In genomic region chr15:99925661-99926461, GRCh38 we compare ENCODE assay signal across 8 cellular contexts.
DNase-seq lines count a peak whose midpoint lies in the region.

No MANE protein-coding gene starts in this region.

- intact Hi-C loops in activated CD4-positive, alpha-beta T cell treated with anti-CD3 and anti-CD28 coated beads, Interleukin-2, amount 10 ng/mL, durations not matched to agents 24 days and 14 days (cut with micrococcal nuclease): loop anchor here (5.0 to 10.0 kb wide), 5 partner anchors 111 to 1081 kb away; partner anchors contain the start of gene LRRC28

- H3K9me3 Mint-ChIP-seq in activated CD4-positive, alpha-beta T cell treated with anti-CD3 and anti-CD28 coated beads, Interleukin-2, amount 10 ng/mL, durations not matched to agents 24 days and 14 days: no peaks in the 10 kb centered on the region

- DNase-seq in Daoy (ENCODE audit: low read depth) (peak; percentile 24), HuH-7.5 (ENCODE audit: low spot score) (peak; percentile 57), medulla oblongata (ENCODE audit: extremely low spot score) (peak; percentile 29), NCI-H1105 treated with DMSO at 0.1 percent for 48 hours (lab: John Stamatoyannopoulos, UW) (no peak), NCI-H510A treated with DMSO at 0.1 percent for 48 hours (lab: John Stamatoyannopoulos, UW) (no peak)
- DNase-seq in activated CD4-positive, alpha-beta T cell treated with anti-CD3 and anti-CD28 coated beads, Interleukin-2, amount 10 ng/mL, durations not matched to agents 24 days and 14 days: peak; percentile 90
- peak; percentile 41 for DNase-seq in stimulated activated CD8-positive, alpha-beta memory T cell treated with anti-CD3 and anti-CD28 coated beads, Interleukin-15, amount 100 ng/mL, for 1 hour (ENCODE audit: low read depth)

- peak overlapping the region; percentile 75 for H3K27ac Mint-ChIP-seq in activated CD4-positive, alpha-beta T cell treated with anti-CD3 and anti-CD28 coated beads, Interleukin-2, amount 10 ng/mL, durations not matched to agents 24 days and 14 days

- peak overlapping the region; percentile 79 for H3K27ac ChIP-seq in cingulate gyrus (ENCODE audit: low read depth, low read length)

- no peaks in the 10 kb centered on the region for H3K36me3 Mint-ChIP-seq in activated CD4-positive, alpha-beta T cell treated with anti-CD3 and anti-CD28 coated beads, Interleukin-2, amount 10 ng/mL, durations not matched to agents 24 days and 14 days (ENCODE audit: low read depth)

- H3K4me1 Mint-ChIP-seq in activated CD4-positive, alpha-beta T cell treated with anti-CD3 and anti-CD28 coated beads, Interleukin-2, amount 10 ng/mL, durations not matched to agents 24 days and 14 days: peaks cover 12% of the 10 kb centered on the region

- peak overlapping the region; percentile 81 for H3K4me3 Mint-ChIP-seq in activated CD4-positive, alpha-beta T cell treated with anti-CD3 and anti-CD28 coated beads, Interleukin-2, amount 10 ng/mL, durations not matched to agents 24 days and 14 days

- H3K27me3 Mint-ChIP-seq in activated CD4-positive, alpha-beta T cell treated with anti-CD3 and anti-CD28 coated beads, Interleukin-2, amount 10 ng/mL, durations not matched to agents 24 days and 14 days: peaks cover 33% of the 10 kb centered on the region

Comparison
In these comparisons a context has a peak if more than half of its experiments do, and no peak if none do; other contexts are left out.
1. DNase-seq: peak in Daoy (single experiment), HuH-7.5 (single experiment), activated CD4-positive, alpha-beta T cell treated with anti-CD3 and anti-CD28 coated beads, Interleukin-2, amount 10 ng/mL, durations not matched to agents 24 days and 14 days (single experiment), medulla oblongata (single experiment) and stimulated activated CD8-positive, alpha-beta memory T cell treated with anti-CD3 and anti-CD28 coated beads, Interleukin-15, amount 100 ng/mL, for 1 hour (single experiment); none in NCI-H1105 treated with DMSO at 0.1 percent for 48 hours (single experiment) and NCI-H510A treated with DMSO at 0.1 percent for 48 hours (single experiment).